Comparison of ENCODE assay signal across 8 cellular contexts in the genomic region with DNA sequence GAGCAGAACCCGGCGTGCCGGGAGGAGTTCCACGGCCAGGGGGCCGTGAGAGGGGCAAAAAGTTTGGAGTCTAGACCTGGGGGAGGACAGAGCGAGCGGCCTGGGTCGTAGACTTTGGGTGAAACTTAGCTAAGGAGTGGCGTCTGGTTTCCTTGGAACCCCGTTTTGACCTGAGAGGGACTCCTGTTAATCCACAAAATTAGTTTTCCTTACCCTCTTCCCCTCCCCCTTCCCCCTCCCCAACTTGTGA. TPM values are rescaled to one million over a fixed set of nuclear protein-coding genes. Genes with fewer than 3 reads are reported as not detected.
DNase-seq lines count a peak whose midpoint lies in the region; ATAC-seq and TF ChIP-seq lines count a peak whose summit lies in the region.

No MANE protein-coding gene starts in this region.

- H3K9me3 Mint-ChIP-seq in CD4-positive, alpha-beta memory T cell, result no peaks in the 10 kb centered on the region
- H3K9me3 Mint-ChIP-seq in IgD-negative memory B cell, result no peaks in the 10 kb centered on the region

- CTCF ChIA-PET in CD4-positive, alpha-beta memory T cell (lab: Charles Lee; ENCODE audit: partially characterized antibody), result interaction anchor here (1.1 to 4.5 kb wide), 11 partner anchors 9 to 283 kb away, joined by 3 to 15 read pairs (median 6); partner anchors contain the start of gene IDE
- CTCF ChIA-PET in GM10248 (lab: Yijun Ruan, JAX), result interaction anchor here (0.8 to 4.1 kb wide), 21 partner anchors 9 to 283 kb away, joined by 3 to 51 read pairs (median 4); no protein-coding TSS in a partner anchor

- peak overlapping the region; percentile 83 for H3K9ac ChIP-seq in muscle layer of colon (ENCODE audit: low read length)

- H3K27ac ChIP-seq in CD4-positive, alpha-beta memory T cell (ENCODE audit: low read depth, low read length), result peak overlapping the region; percentile 90
- H3K27ac ChIP-seq in caudate nucleus (ENCODE audit: low read depth, low read length) (peak overlapping the region; percentile 91), muscle layer of colon (ENCODE audit: low read depth, low read length) (peak overlapping the region; percentile 97)

- peaks cover 21 to 43% (median 33%) of the 10 kb centered on the region in 4 donors for H3K4me1 Mint-ChIP-seq in CD4-positive, alpha-beta memory T cell
- H3K4me1 Mint-ChIP-seq in IgD-negative memory B cell, result peaks cover 13 to 38% (median 27%) of the 10 kb centered on the region in 3 donors

- H3K27me3 ChIP-seq in CD4-positive, alpha-beta memory T cell (ENCODE audit: insufficient read depth, low read length), result no peaks in the 10 kb centered on the region
- no peaks in the 10 kb centered on the region for H3K27me3 ChIP-seq in muscle layer of colon (ENCODE audit: control insufficient read depth in 1 of 2, insufficient read depth in 2 of 2, low read length in 2 of 2)

- H3K4me3 Mint-ChIP-seq in CD4-positive, alpha-beta memory T cell, result peak overlapping the region; percentile 89 to 98 (median 96)
- peak overlapping the region; percentile 95 to 99 (median 98) for H3K4me3 Mint-ChIP-seq in IgD-negative memory B cell

- H3K9me3 ChIP-seq in CD4-positive, alpha-beta memory T cell (ENCODE audit: control insufficient read depth in 1 of 2, low read length in 2 of 2), result no peaks in the 10 kb centered on the region
- H3K9me3 ChIP-seq in muscle layer of colon (ENCODE audit: low read length), result no peaks in the 10 kb centered on the region

- no peaks in the 10 kb centered on the region for H3K27me3 Mint-ChIP-seq in CD4-positive, alpha-beta memory T cell
- no peaks in the 10 kb centered on the region for H3K27me3 Mint-ChIP-seq in IgD-negative memory B cell

- TF ChIP-seq CTCF in GM10248 (IDR thresholded peaks at IDR 0.05; ENCODE audit: control extremely low read depth, extremely low read depth, low read depth, missing control alignments), result no peak

- peak overlapping the region; percentile 63 to 87 for H3K4me3 ChIP-seq in CD4-positive, alpha-beta memory T cell (ENCODE audit: low read length in 2 of 2)
- H3K4me3 ChIP-seq in muscle layer of colon (ENCODE audit: low read depth in 1 of 2, low read length in 2 of 2), result peak overlapping the region; percentile 90 to 100

- no peaks in the 10 kb centered on the region for H3K36me3 ChIP-seq in CD4-positive, alpha-beta memory T cell (ENCODE audit: insufficient read depth, low read length)
- no peaks in the 10 kb centered on the region for H3K36me3 ChIP-seq in muscle layer of colon (ENCODE audit: insufficient read depth, low read length)

- peaks cover 26% of the 10 kb centered on the region for H3K4me1 ChIP-seq in CD4-positive, alpha-beta memory T cell (ENCODE audit: insufficient read depth, low read length)
- H3K4me1 ChIP-seq in muscle layer of colon (ENCODE audit: insufficient read depth, low read length), result peaks cover 12% of the 10 kb centered on the region

- intact Hi-C loops in CD4-positive, alpha-beta memory T cell (cut with micrococcal nuclease), result loop anchor here (1.0 to 5.0 kb wide), 8 partner anchors 51 to 1421 kb away; partner anchors contain the start of genes CEP55, EXOC6, IDE and RPP30

- peak overlapping the region in 6 of 7 donors; percentile 67 to 94 (median 89) for H3K27ac Mint-ChIP-seq in CD4-positive, alpha-beta memory T cell
- H3K27ac Mint-ChIP-seq in IgD-negative memory B cell, result peak overlapping the region in 1 of 3 donors; percentile 63

- H3K36me3 Mint-ChIP-seq in CD4-positive, alpha-beta memory T cell, result peaks cover 3 to 31% of the 10 kb centered on the region in 2 donors
- no peaks in the 10 kb centered on the region for H3K36me3 Mint-ChIP-seq in IgD-negative memory B cell

- DNase-seq in CD4-positive, alpha-beta memory T cell, result peak in 1 of 5 donors; percentile 43
- peak in 3 of 61 donors; percentile 23 to 51 (median 42) for DNase-seq in caudate nucleus (lab: John Stamatoyannopoulos, UW)
- DNase-seq in stimulated activated CD4-positive, alpha-beta T cell treated with anti-CD3 and anti-CD28 coated beads, Interleukin-4, amount 100 ng/mL, for 24 hours, result no peak
- no peak for DNase-seq in GM10248 (ENCODE audit: extremely low spot score)

- POLR2A ChIA-PET in CD4-positive, alpha-beta memory T cell (lab: Charles Lee; ENCODE audit: partially characterized antibody), result interaction anchor here (0.6 to 2.9 kb wide), 16 partner anchors 9 to 383 kb away, joined by 3 to 38 read pairs (median 5); partner anchors contain the start of genes BTAF1 and IDE
- POLR2A ChIA-PET in GM10248 (lab: Yijun Ruan, JAX), result interaction anchor here (1.0 kb wide), 2 partner anchors 9 to 13 kb away, joined by 3 to 4 read pairs; no protein-coding TSS in a partner anchor

- no peak for ATAC-seq in HG03565 (IDR thresholded peaks at IDR 0.05; ENCODE audit: unreplicated experiment)
- ATAC-seq in GM21526 (IDR thresholded peaks at IDR 0.05; ENCODE audit: low FRiP score, unreplicated experiment), result no peak

RNA-seq across cellular contexts. Expression of gene MARCHF5, which starts 0.6 kb away (rescaled TPM):
- 10 to 100 TPM; 38.6 to 40.8 TPM for total RNA-seq in CD4-positive, alpha-beta memory T cell
- polyA plus RNA-seq in CD4-positive, alpha-beta memory T cell, result 10 to 100 TPM; 26.7 to 30.8 TPM
- polyA plus RNA-seq in IgD-negative memory B cell, result 21.1 TPM

RNA-seq across cellular contexts. Expression of gene CPEB3, which starts 0.7 kb away (rescaled TPM):
- 1 to 10 TPM; 3.4 to 3.8 TPM for total RNA-seq in CD4-positive, alpha-beta memory T cell
- 1 to 10 TPM in 1 of 2 donors, under 1 TPM in 1; 0.88 to 1.5 TPM for polyA plus RNA-seq in CD4-positive, alpha-beta memory T cell
- polyA plus RNA-seq in IgD-negative memory B cell, result 2.5 TPM
